8 cellular contexts compared by ENCODE assay signal in the genomic region with DNA sequence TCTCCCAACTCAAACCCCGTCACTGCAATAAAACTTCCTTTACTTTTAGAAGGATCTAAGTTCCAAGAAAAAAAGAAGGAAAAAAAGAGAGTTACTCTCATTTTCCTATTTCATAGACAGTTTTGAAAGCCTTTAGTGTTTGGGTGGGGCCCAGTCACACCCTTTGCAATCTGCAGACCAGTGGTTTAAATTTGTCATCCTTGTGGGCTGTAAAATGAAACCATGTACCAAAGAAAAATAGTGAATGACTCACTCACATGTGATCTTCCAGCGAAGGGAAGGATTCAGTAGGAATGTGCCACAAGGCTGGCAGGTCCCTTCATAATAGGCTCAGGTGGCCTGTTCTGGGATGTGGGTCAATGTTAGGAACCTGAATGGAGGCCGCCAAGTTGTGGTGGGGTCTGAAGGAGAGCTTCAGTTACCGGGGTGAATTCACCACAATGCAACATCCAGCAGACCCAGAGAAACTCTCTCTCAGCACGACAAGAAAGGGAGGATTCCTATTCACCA. TPM values are rescaled to one million over a fixed set of nuclear protein-coding genes. Genes with fewer than 3 reads are reported as not detected.
DNase-seq lines count a peak whose midpoint lies in the region; ATAC-seq and TF ChIP-seq lines count a peak whose summit lies in the region.

No MANE protein-coding gene starts in this region.

- peak overlapping the region; percentile 45 to 78 for H3K27ac ChIP-seq in thoracic aorta

- DNase-seq in Daoy (ENCODE audit: low read depth) (peak; percentile 80), LoVo (ENCODE audit: low spot score) (peak; percentile 90), amniotic stem cell (lab: John Stamatoyannopoulos, UW) (peak; percentile 64), inferior parietal cortex (ENCODE audit: extremely low spot score) (peak; percentile 67), thoracic aorta (ENCODE audit: low spot score) (no peak), GM13977 (ENCODE audit: low spot score) (no peak), DMS79 treated with DMSO at 0.1 percent for 48 hours (lab: John Stamatoyannopoulos, UW) (no peak)

- peaks cover 39 to 81% of the 10 kb centered on the region in 2 donors for H3K4me1 ChIP-seq in thoracic aorta (ENCODE audit: control insufficient read depth in 1 of 2, low read depth in 2 of 2)

- no peaks in the 10 kb centered on the region for H3K36me3 ChIP-seq in thoracic aorta

- ATAC-seq in thoracic aorta (ENCODE audit: insufficient number of reproducible peaks, low FRiP score, low read depth) (peak; percentile 80), HG02973 (IDR thresholded peaks at IDR 0.05; ENCODE audit: unreplicated experiment) (no peak)

- H3K9me3 ChIP-seq in thoracic aorta, result no peaks in the 10 kb centered on the region

- in situ Hi-C loops in GM13977 (cut with MboI; ENCODE audit: low pct_unique_long_range_greater_than_20kb, low sequenced_read_pairs, unreplicated experiment), result no loop called here

- TF ChIP-seq CTCF in thoracic aorta (IDR thresholded peaks at IDR 0.05) (no peak), GM13977 (IDR thresholded peaks at IDR 0.05; ENCODE audit: extremely low read depth, insufficient read depth, missing control alignments) (no peak)

- H3K4me3 ChIP-seq in thoracic aorta, result peak overlapping the region; percentile 46

- no peaks in the 10 kb centered on the region for H3K27me3 ChIP-seq in thoracic aorta (replicated peaks; ENCODE audit: insufficient read depth)

RNA-seq across cellular contexts. Expression of gene ANXA4, which starts 28.3 kb away (rescaled TPM):
- total RNA-seq in Daoy (2014; rRNA removed; shearing (Covaris generic)), result 3.7 and 7.0 TPM in 2 replicates
- total RNA-seq in thoracic aorta, result 10 to 100 TPM; 62.8 to 67.8 TPM

RNA-seq across cellular contexts. Expression of gene GMCL1, which starts 59.2 kb away (rescaled TPM):
- total RNA-seq in Daoy (2014; rRNA removed; shearing (Covaris generic)), result 6.1 and 6.9 TPM in 2 replicates
- total RNA-seq in thoracic aorta, result 10 to 100 TPM; 13.5 to 24.1 TPM

Comparison
In these comparisons a context has a peak if more than half of its experiments do, and no peak if none do; other contexts are left out.
1. DNase-seq: peak in Daoy (single experiment), LoVo (single experiment), amniotic stem cell (single experiment) and inferior parietal cortex (single experiment); none in thoracic aorta (single experiment), GM13977 (single experiment) and DMS79 treated with DMSO at 0.1 percent for 48 hours (single experiment).